Comparison of ENCODE assay signal across 8 cellular contexts in the genomic region with DNA sequence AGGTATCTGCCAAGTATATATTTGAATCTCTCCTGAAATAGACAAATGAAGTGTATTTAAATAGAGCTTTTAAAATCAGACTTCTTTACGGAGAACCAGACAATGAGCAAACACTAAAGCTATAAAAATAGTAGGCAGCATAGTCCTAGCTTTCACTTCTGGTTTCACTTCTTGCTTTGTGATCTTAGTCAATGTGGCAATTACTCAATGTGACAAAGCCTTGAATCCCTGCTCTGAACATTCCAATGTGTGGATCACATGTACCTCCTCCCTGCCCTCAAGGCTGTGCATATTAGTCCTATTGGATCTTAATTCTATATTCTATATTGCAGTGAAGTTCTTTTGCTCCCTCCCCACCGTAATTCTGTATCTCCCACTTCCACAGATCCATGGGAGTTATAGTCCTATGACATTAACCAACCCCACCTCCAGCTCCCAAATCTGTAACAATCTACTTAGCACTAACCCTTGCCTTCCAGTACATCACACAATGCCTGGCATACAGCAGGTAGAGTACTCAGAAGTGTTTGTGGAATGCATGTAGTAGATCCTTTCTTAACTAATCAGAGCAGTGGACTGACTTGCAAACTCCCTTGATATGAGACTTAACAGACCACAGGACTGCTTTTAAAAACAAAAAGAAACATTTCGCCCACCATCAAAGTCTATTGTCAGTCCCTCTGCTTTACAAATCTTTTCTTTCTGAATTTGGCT. TPM values are rescaled to one million over a fixed set of nuclear protein-coding genes. Genes with fewer than 3 reads are reported as not detected.
DNase-seq lines count a peak whose midpoint lies in the region; ATAC-seq and TF ChIP-seq lines count a peak whose summit lies in the region.

No MANE protein-coding gene starts in this region.

- WGBS in sigmoid colon, 2 donors = 43 to 58% methylated on average over 3 of the region's 3 CpGs

- H3K27ac ChIP-seq in sigmoid colon (peak overlapping the region in 3 of 4 donors; percentile 33 to 56 (median 49)), WERI-Rb-1 (no peak overlapping the region)

- peak; percentile 79 for ATAC-seq in GM18858 (IDR thresholded peaks at IDR 0.05; ENCODE audit: unreplicated experiment)
- peak; percentile 75 for ATAC-seq in HG03025 (IDR thresholded peaks at IDR 0.05; ENCODE audit: low FRiP score, unreplicated experiment)

- no peak for TF ChIP-seq EP300 in sigmoid colon (IDR thresholded peaks at IDR 0.05)

- peak; percentile 31 for DNase-seq in A172 (ENCODE audit: low spot score)
- DNase-seq in OCI-M1 (lab: John Stamatoyannopoulos, UW) = peak; percentile 59
- peak; percentile 60 for DNase-seq in fibroblast of gingiva (ENCODE audit: low read depth)
- DNase-seq in sigmoid colon = no peak
- DNase-seq in WERI-Rb-1 = no peak
- no peak for DNase-seq in RKO (ENCODE audit: low spot score)

- H3K27me3 ChIP-seq in sigmoid colon (no peaks in the 10 kb centered on the region), WERI-Rb-1 (ENCODE audit: insufficient read depth, low read depth, severe bottlenecking) (no peaks in the 10 kb centered on the region)

- H3K4me1 ChIP-seq in sigmoid colon = peaks cover 0 to 25% (median 24%) of the 10 kb centered on the region in 4 donors

- H3K9me3 ChIP-seq in sigmoid colon (no peaks in the 10 kb centered on the region), WERI-Rb-1 (ENCODE audit: severe bottlenecking) (no peaks in the 10 kb centered on the region)

- H3K4me3 ChIP-seq in sigmoid colon (no peak overlapping the region), WERI-Rb-1 (ENCODE audit: low read depth, low read length) (no peak overlapping the region)

- TF ChIP-seq CTCF in sigmoid colon (IDR thresholded peaks at IDR 0.05) (no peak), WERI-Rb-1 (IDR thresholded peaks at IDR 0.05; ENCODE audit: low read depth, low read length) (no peak)

- H3K36me3 ChIP-seq in sigmoid colon = no peaks in the 10 kb centered on the region
- no peaks in the 10 kb centered on the region for H3K36me3 ChIP-seq in WERI-Rb-1

- no peak for TF ChIP-seq POLR2A in sigmoid colon (IDR thresholded peaks at IDR 0.05)

- intact Hi-C loops in sigmoid colon (cut with DNase I) = no loop called here

RNA-seq across cellular contexts. Expression of a gene that starts 24.3 kb away (rescaled TPM):
- not detected in 2 replicates for total RNA-seq in A172 (2014; rRNA removed; shearing (Covaris generic))
- total RNA-seq in sigmoid colon = 1 to 10 TPM; 3.7 to 7.1 (median 6.1) TPM
- polyA plus RNA-seq in sigmoid colon = 10 to 100 TPM in 2 of 3 donors, under 1 TPM in 1; 0.69 to 13.2 (median 10.6) TPM

Comparison
In these comparisons a context has a peak if more than half of its experiments do, and no peak if none do; other contexts are left out.
1. DNase-seq: peak in A172 (single experiment), OCI-M1 (single experiment) and fibroblast of gingiva (single experiment); none in sigmoid colon (single experiment), WERI-Rb-1 (single experiment) and RKO (single experiment).